ENCODE assay signal across 21 cellular contexts in genomic region chr16:58853830-58854229, GRCh38.
A peak's percentile ranks its signal among the peaks of the same experiment; 100 is the strongest.
DNase-seq lines count a peak whose midpoint lies in the region; ATAC-seq and TF ChIP-seq lines count a peak whose summit lies in the region.
"Had no signal": no experiment of that assay in that cellular context is flagged by ENCODE, and none has a peak within 500 bp of the region (broad histone marks: within the 10 kb centered on the region; RNA-seq: fewer than 3 reads in every experiment).

No MANE protein-coding gene starts in this region.

- H3K9me2 ChIP-seq in SK-N-SH, result no peaks in the 10 kb centered on the region

- H3K36me3 Mint-ChIP-seq in activated naive CD4-positive, alpha-beta T cell treated with anti-CD3 and anti-CD28 coated beads for 36 hours (ENCODE audit: low read depth), result no peaks in the 10 kb centered on the region
- H3K36me3 Mint-ChIP-seq: activated naive CD8-positive, alpha-beta T cell treated with anti-CD3 and anti-CD28 coated beads, Interleukin-2, amount 10 ng/mL, durations not matched to agents 7 days and 5 days; IgD-negative memory B cell; immature natural killer cell; naive B cell had no signal

- no peak for DNase-seq in SK-N-SH
- no peak for DNase-seq in NCI-H2227 treated with DMSO at 0.1 percent for 48 hours (lab: John Stamatoyannopoulos, UW)
- DNase-seq in activated naive CD4-positive, alpha-beta T cell treated with anti-CD3 and anti-CD28 coated beads for 36 hours, result no peak
- DNase-seq in stimulated activated naive CD8-positive, alpha-beta T cell treated with anti-CD3 and anti-CD28 coated beads, Interleukin-15, Interleukin-2, amounts not matched to agents 100 U/mL and 50 U/mL, for 24 hours, result no peak
- DNase-seq: activated CD4-positive, alpha-beta T cell treated with anti-CD3 and anti-CD28 coated beads, Interleukin-2, amount 50 U/mL, for 4 hours; activated naive CD8-positive, alpha-beta T cell treated with anti-CD3 and anti-CD28 coated beads, Interleukin-2, amount 10 ng/mL, durations not matched to agents 7 days and 5 days; activated T-cell treated with anti-CD3 and anti-CD28 coated beads, Interleukin-2, amount 50 U/mL, for 48 hours; C1 segment of cervical spinal cord; naive B cell; NCI-H1048; Peyer's patch; stimulated activated CD4-positive, alpha-beta T cell treated with anti-CD3 and anti-CD28 coated beads, Interleukin-12 subunit alpha, Interleukin-12 subunit beta, amount 100 ng/mL, for 4 hours; stimulated activated naive CD4-positive, alpha-beta T cell treated with Interleukin-2 at 50 U/mL for 16 hours had no signal

- no peaks in the 10 kb centered on the region for H3K9me3 Mint-ChIP-seq in activated naive CD4-positive, alpha-beta T cell treated with anti-CD3 and anti-CD28 coated beads for 36 hours
- H3K9me3 Mint-ChIP-seq: activated naive CD8-positive, alpha-beta T cell treated with anti-CD3 and anti-CD28 coated beads, Interleukin-2, amount 10 ng/mL, durations not matched to agents 7 days and 5 days; naive B cell had no signal

- H3F3A ChIP-seq in SK-N-SH (replicated peaks; ENCODE audit: insufficient read depth), result no peaks in the 10 kb centered on the region

- H3K4me3 Mint-ChIP-seq in activated naive CD4-positive, alpha-beta T cell treated with anti-CD3 and anti-CD28 coated beads for 36 hours, result no peak overlapping the region
- H3K4me3 Mint-ChIP-seq: activated naive CD8-positive, alpha-beta T cell treated with anti-CD3 and anti-CD28 coated beads, Interleukin-2, amount 10 ng/mL, durations not matched to agents 7 days and 5 days; IgD-negative memory B cell; naive B cell had no signal

- POLR2A ChIA-PET in SK-N-SH (lab: Yijun Ruan, JAX), result no interaction called here

- no peak overlapping the region for H3K27ac ChIP-seq in SK-N-SH (ENCODE audit: low read depth in 2 of 2, low read length in 1 of 2)
- H3K27ac ChIP-seq: Peyer's patch, prostate gland had no signal

- H3K27me3 ChIP-seq in SK-N-SH (ENCODE audit: insufficient read depth), result no peaks in the 10 kb centered on the region
- H3K27me3 ChIP-seq: Peyer's patch had no signal

- no peaks in the 10 kb centered on the region for H3K36me3 ChIP-seq in SK-N-SH (replicated peaks in 1 of 2; ENCODE audit: control insufficient read depth in 1 of 2, insufficient read depth in 2 of 2, low read length in 1 of 2)
- H3K36me3 ChIP-seq: Peyer's patch, prostate gland had no signal

- H4K20me1 ChIP-seq in SK-N-SH (ENCODE audit: insufficient read depth), result no peaks in the 10 kb centered on the region

- CTCF ChIA-PET in SK-N-SH (lab: Yijun Ruan, JAX), result interaction anchor here (0.6 to 1.0 kb wide), 2 partner anchors 10 to 333 kb away, joined by 3 to 5 read pairs; no protein-coding TSS in a partner anchor
- CTCF ChIA-PET in activated naive CD4-positive, alpha-beta T cell treated with anti-CD3 and anti-CD28 coated beads for 36 hours (lab: Charles Lee), result no interaction called here

- no peak overlapping the region for H3K4me3 ChIP-seq in SK-N-SH (ENCODE audit: low read depth in 2 of 2, low read length in 1 of 2)
- H3K4me3 ChIP-seq: lung, Peyer's patch, prostate gland had no signal

- no peak for TF ChIP-seq RAD21 in SK-N-SH (IDR thresholded peaks at IDR 0.05; ENCODE audit: low read length)

- H3K27me3 Mint-ChIP-seq in activated naive CD4-positive, alpha-beta T cell treated with anti-CD3 and anti-CD28 coated beads for 36 hours (ENCODE audit: low read depth), result peaks cover 2% of the 10 kb centered on the region

- H3K4me1 ChIP-seq in SK-N-SH (ENCODE audit: control insufficient read depth in 1 of 2, insufficient read depth in 2 of 2, low read depth in 1 of 2, low read length in 1 of 2), result no peaks in the 10 kb centered on the region
- H3K4me1 ChIP-seq: Peyer's patch, prostate gland had no signal

- intact Hi-C loops in activated naive CD4-positive, alpha-beta T cell treated with anti-CD3 and anti-CD28 coated beads for 36 hours (cut with micrococcal nuclease), result no loop called here

- H3K27ac Mint-ChIP-seq in activated naive CD4-positive, alpha-beta T cell treated with anti-CD3 and anti-CD28 coated beads for 36 hours, result no peak overlapping the region
- H3K27ac Mint-ChIP-seq: activated naive CD8-positive, alpha-beta T cell treated with anti-CD3 and anti-CD28 coated beads, Interleukin-2, amount 10 ng/mL, durations not matched to agents 7 days and 5 days; IgD-negative memory B cell had no signal

- H3K4me2 ChIP-seq in SK-N-SH, result no peak overlapping the region

- no peak overlapping the region for H3K9ac ChIP-seq in SK-N-SH

- no peaks in the 10 kb centered on the region for H3K4me1 Mint-ChIP-seq in activated naive CD4-positive, alpha-beta T cell treated with anti-CD3 and anti-CD28 coated beads for 36 hours (ENCODE audit: low read depth)
- H3K4me1 Mint-ChIP-seq: activated naive CD8-positive, alpha-beta T cell treated with anti-CD3 and anti-CD28 coated beads, Interleukin-2, amount 10 ng/mL, durations not matched to agents 7 days and 5 days had no signal

- ATAC-seq in SK-N-SH treated with all-trans-retinoic acid at 6 μM for 48 hours (no peak), HG02571 (IDR thresholded peaks at IDR 0.05; ENCODE audit: unreplicated experiment) (peak; percentile 7), HG03439 (IDR thresholded peaks at IDR 0.05; ENCODE audit: unreplicated experiment) (peak; percentile 21), HG03280 (IDR thresholded peaks at IDR 0.05; ENCODE audit: unreplicated experiment) (no peak)
- ATAC-seq in stimulated activated naive CD8-positive, alpha-beta T cell treated with anti-CD3 and anti-CD28 coated beads, Interleukin-15, Interleukin-2, amounts not matched to agents 100 U/mL and 50 U/mL, for 24 hours, result no peak

- no peak overlapping the region for H2AFZ ChIP-seq in SK-N-SH (ENCODE audit: low read depth)

- H3K79me2 ChIP-seq in SK-N-SH (ENCODE audit: insufficient read depth), result no peaks in the 10 kb centered on the region

- WGBS in SK-N-SH (ENCODE audit: low lambda C conversion rate), result 20% methylated on average over 3 of the region's 3 CpGs

- no peak for TF ChIP-seq CTCF in SK-N-SH (IDR thresholded peaks at IDR 0.05)

- H3K9me3 ChIP-seq in SK-N-SH, result no peaks in the 10 kb centered on the region
- H3K9me3 ChIP-seq: Peyer's patch, prostate gland had no signal

- no peak for TF ChIP-seq EP300 in SK-N-SH (IDR thresholded peaks at IDR 0.05; ENCODE audit: borderline replicate concordance in 1 of 2, low read depth in 1 of 2, low read length in 1 of 2)

TF ChIP-seq in SK-N-SH, 30 proteins besides CTCF, POLR2A, EP300 and RAD21 (continues in another document):
- TF ChIP-seq PBX3 (IDR thresholded peaks at IDR 0.05) (no peak), FOXM1 (IDR thresholded peaks at IDR 0.05; ENCODE audit: low read depth) (no peak), RCOR1 (IDR thresholded peaks at IDR 0.05; ENCODE audit: low read length) (no peak)

TF ChIP-seq in SK-N-SH treated with all-trans-retinoic acid at 6 μM for 48 hours, 23 proteins besides CTCF, POLR2A, EP300 and RAD21 (continues in another document):
- TF ChIP-seq ISL1 (CRISPR knock-in tag; IDR thresholded peaks at IDR 0.05), result no peak
- TF ChIP-seq CSRNP3 (CRISPR knock-in tag; IDR thresholded peaks at IDR 0.05), result no peak
- no peak for TF ChIP-seq GLIS3 (CRISPR knock-in tag; IDR thresholded peaks at IDR 0.05)
- no peak for TF ChIP-seq ZC3H10 (CRISPR knock-in tag; IDR thresholded peaks at IDR 0.05)
- no peak for TF ChIP-seq ZFP30 (CRISPR knock-in tag; IDR thresholded peaks at IDR 0.05)
- no peak for TF ChIP-seq PPARA (CRISPR knock-in tag; IDR thresholded peaks at IDR 0.05; ENCODE audit: borderline replicate concordance)
- no peak for TF ChIP-seq CREB5 (CRISPR knock-in tag; IDR thresholded peaks at IDR 0.05; ENCODE audit: low read depth)
- TF ChIP-seq SNAI2 (CRISPR knock-in tag; IDR thresholded peaks at IDR 0.05), result no peak

Comparison
In these comparisons a context has a peak if more than half of its experiments do, and no peak if none do; other contexts are left out.
1. ATAC-seq: peak in HG02571 (single experiment) and HG03439 (single experiment); none in SK-N-SH treated with all-trans-retinoic acid at 6 μM for 48 hours (single experiment), stimulated activated naive CD8-positive, alpha-beta T cell treated with anti-CD3 and anti-CD28 coated beads, Interleukin-15, Interleukin-2, amounts not matched to agents 100 U/mL and 50 U/mL, for 24 hours (single experiment) and HG03280 (single experiment).